Comparison of ENCODE assay signal across 1 cellular context in the genomic region with DNA sequence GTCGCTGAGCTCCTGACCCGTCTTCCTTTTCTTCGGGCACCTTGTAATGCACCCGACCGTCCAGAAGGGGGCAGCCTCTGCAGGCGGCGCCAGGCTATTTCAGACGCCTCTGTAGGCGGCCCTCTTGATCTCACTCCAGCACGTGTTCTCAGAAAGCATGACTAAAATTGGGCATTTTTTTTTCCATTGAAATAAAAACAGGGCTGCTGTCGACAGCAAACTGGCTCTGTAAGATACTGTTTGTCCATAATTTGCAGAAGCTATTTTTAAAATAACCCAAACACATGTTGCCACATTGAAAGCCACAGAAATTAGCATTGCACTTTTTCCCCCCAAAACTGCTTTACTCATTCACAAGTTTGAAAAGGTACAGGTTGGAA.
A peak's percentile ranks its signal among the peaks of the same experiment; 100 is the strongest.
TF ChIP-seq lines count a peak whose summit lies in the region.

No MANE protein-coding gene starts in this region.

TF ChIP-seq in GM12878, 131 proteins besides CTCF, POLR2A, EP300 and RAD21 (continued from another document):
- TF ChIP-seq, protein P1, sequence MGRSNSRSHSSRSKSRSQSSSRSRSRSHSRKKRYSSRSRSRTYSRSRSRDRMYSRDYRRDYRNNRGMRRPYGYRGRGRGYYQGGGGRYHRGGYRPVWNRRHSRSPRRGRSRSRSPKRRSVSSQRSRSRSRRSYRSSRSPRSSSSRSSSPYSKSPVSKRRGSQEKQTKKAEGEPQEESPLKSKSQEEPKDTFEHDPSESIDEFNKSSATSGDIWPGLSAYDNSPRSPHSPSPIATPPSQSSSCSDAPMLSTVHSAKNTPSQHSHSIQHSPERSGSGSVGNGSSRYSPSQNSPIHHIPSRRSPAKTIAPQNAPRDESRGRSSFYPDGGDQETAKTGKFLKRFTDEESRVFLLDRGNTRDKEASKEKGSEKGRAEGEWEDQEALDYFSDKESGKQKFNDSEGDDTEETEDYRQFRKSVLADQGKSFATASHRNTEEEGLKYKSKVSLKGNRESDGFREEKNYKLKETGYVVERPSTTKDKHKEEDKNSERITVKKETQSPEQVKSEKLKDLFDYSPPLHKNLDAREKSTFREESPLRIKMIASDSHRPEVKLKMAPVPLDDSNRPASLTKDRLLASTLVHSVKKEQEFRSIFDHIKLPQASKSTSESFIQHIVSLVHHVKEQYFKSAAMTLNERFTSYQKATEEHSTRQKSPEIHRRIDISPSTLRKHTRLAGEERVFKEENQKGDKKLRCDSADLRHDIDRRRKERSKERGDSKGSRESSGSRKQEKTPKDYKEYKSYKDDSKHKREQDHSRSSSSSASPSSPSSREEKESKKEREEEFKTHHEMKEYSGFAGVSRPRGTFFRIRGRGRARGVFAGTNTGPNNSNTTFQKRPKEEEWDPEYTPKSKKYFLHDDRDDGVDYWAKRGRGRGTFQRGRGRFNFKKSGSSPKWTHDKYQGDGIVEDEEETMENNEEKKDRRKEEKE (IDR thresholded peaks at IDR 0.05), result no peak
- TF ChIP-seq SREBF1 (IDR thresholded peaks at IDR 0.05; ENCODE audit: low read length), result no peak
- TF ChIP-seq, protein P2, sequence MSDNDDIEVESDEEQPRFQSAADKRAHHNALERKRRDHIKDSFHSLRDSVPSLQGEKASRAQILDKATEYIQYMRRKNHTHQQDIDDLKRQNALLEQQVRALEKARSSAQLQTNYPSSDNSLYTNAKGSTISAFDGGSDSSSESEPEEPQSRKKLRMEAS (IDR thresholded peaks at IDR 0.05; ENCODE audit: low read depth, low read length), result peak; percentile 83
- peak; percentile 91 to 93 for TF ChIP-seq BHLHE40 (IDR thresholded peaks at IDR 0.05; ENCODE audit: borderline replicate concordance in 1 of 2, low read depth in 2 of 2, low read length in 1 of 2)
- TF ChIP-seq IKZF1 (conservative IDR thresholded peaks at IDR 0.05), result 0 out of 2 replicates have a peak, but pooled peaks have one; percentile 37
- no peak for TF ChIP-seq RCOR1 (conservative IDR thresholded peaks at IDR 0.05; ENCODE audit: low read depth, low read length)
- TF ChIP-seq SMC3 (IDR thresholded peaks at IDR 0.05; ENCODE audit: borderline replicate concordance, low read length), result peak; percentile 76
- peak; percentile 24; the same call in 1 of the 2 replicates for TF ChIP-seq TCF3 (IDR thresholded peaks at IDR 0.05; ENCODE audit: borderline replicate concordance, insufficient read depth, low read depth, low read length)
